1 cellular context compared by ENCODE assay signal in the genomic region with DNA sequence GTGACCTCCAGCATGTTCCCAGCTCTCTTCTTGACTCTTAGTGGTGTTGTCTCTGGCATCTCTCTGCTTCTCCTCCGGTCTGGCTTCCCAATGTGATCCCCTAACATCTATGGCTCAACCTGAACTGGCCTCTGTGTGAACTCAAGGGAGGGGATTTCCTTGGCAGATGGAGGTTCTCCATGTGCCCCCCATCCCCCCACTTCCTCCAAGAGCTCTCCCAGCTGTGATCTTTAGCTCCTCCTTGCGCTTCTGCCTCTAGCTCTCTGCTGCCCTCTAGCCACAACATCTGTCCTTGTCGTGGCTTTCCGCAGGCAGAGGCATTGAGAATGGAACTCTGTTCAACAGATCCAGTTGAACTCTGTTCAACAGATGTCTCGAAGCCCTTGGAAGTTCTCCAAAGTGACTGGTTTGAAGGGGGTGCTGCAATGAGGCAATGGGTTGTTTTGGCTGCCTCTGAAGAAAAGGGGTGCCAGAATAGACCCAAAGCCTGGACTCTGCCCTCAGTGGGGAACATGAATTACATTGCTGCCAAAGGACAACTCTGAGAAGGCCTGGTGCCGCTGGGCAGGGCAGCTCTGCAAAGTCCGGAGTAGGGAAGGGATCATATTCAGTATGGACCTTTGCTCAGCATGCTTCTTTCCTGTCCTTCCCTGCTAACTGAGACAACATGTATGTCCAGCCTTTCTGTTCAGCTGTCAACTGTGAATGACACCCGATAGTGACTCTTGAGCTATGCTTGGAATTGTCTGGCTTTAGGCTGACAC.
TF ChIP-seq lines count a peak whose summit lies in the region.

No MANE protein-coding gene starts in this region.

TF ChIP-seq in HepG2, 621 proteins besides CTCF, POLR2A, EP300 and RAD21 (continued from another document and continues in another):
- TF ChIP-seq, protein P1, sequence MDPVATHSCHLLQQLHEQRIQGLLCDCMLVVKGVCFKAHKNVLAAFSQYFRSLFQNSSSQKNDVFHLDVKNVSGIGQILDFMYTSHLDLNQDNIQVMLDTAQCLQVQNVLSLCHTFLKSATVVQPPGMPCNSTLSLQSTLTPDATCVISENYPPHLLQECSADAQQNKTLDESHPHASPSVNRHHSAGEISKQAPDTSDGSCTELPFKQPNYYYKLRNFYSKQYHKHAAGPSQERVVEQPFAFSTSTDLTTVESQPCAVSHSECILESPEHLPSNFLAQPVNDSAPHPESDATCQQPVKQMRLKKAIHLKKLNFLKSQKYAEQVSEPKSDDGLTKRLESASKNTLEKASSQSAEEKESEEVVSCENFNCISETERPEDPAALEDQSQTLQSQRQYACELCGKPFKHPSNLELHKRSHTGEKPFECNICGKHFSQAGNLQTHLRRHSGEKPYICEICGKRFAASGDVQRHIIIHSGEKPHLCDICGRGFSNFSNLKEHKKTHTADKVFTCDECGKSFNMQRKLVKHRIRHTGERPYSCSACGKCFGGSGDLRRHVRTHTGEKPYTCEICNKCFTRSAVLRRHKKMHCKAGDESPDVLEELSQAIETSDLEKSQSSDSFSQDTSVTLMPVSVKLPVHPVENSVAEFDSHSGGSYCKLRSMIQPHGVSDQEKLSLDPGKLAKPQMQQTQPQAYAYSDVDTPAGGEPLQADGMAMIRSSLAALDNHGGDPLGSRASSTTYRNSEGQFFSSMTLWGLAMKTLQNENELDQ (CRISPR knock-in tag; IDR thresholded peaks at IDR 0.05; ENCODE audit: borderline replicate concordance) = no peak
- no peak for TF ChIP-seq AGO1 (IDR thresholded peaks at IDR 0.05; ENCODE audit: low read depth, low read length, poor library complexity, severe bottlenecking)
- TF ChIP-seq ONECUT2 (CRISPR knock-in tag; IDR thresholded peaks at IDR 0.05) = peak; percentile 36; the same call in 1 of the 2 replicates
- TF ChIP-seq, protein P2, sequence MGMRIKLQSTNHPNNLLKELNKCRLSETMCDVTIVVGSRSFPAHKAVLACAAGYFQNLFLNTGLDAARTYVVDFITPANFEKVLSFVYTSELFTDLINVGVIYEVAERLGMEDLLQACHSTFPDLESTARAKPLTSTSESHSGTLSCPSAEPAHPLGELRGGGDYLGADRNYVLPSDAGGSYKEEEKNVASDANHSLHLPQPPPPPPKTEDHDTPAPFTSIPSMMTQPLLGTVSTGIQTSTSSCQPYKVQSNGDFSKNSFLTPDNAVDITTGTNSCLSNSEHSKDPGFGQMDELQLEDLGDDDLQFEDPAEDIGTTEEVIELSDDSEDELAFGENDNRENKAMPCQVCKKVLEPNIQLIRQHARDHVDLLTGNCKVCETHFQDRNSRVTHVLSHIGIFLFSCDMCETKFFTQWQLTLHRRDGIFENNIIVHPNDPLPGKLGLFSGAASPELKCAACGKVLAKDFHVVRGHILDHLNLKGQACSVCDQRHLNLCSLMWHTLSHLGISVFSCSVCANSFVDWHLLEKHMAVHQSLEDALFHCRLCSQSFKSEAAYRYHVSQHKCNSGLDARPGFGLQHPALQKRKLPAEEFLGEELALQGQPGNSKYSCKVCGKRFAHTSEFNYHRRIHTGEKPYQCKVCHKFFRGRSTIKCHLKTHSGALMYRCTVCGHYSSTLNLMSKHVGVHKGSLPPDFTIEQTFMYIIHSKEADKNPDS (CRISPR knock-in tag; IDR thresholded peaks at IDR 0.05) = no peak
- no peak for TF ChIP-seq ZNF709 (CRISPR knock-in tag; IDR thresholded peaks at IDR 0.05)
- TF ChIP-seq NFRKB (IDR thresholded peaks at IDR 0.05) = no peak
- no peak for TF ChIP-seq ZNF251 (CRISPR knock-in tag; IDR thresholded peaks at IDR 0.05)
- TF ChIP-seq ZNF839 (CRISPR knock-in tag; IDR thresholded peaks at IDR 0.05; ENCODE audit: borderline replicate concordance) = no peak
- TF ChIP-seq PPARG (CRISPR knock-in tag; conservative IDR thresholded peaks at IDR 0.05) = no peak; the same call in 1 of the 2 replicates
- 0 out of 2 replicates have a peak, but pooled peaks have one; percentile 36 for TF ChIP-seq MXD4 (CRISPR knock-in tag; IDR thresholded peaks at IDR 0.05)
- peak; percentile 11; the same call in 1 of the 2 replicates for TF ChIP-seq ZNF652 (CRISPR knock-in tag; IDR thresholded peaks at IDR 0.05; ENCODE audit: borderline replicate concordance, low read depth)
- TF ChIP-seq, protein P3, sequence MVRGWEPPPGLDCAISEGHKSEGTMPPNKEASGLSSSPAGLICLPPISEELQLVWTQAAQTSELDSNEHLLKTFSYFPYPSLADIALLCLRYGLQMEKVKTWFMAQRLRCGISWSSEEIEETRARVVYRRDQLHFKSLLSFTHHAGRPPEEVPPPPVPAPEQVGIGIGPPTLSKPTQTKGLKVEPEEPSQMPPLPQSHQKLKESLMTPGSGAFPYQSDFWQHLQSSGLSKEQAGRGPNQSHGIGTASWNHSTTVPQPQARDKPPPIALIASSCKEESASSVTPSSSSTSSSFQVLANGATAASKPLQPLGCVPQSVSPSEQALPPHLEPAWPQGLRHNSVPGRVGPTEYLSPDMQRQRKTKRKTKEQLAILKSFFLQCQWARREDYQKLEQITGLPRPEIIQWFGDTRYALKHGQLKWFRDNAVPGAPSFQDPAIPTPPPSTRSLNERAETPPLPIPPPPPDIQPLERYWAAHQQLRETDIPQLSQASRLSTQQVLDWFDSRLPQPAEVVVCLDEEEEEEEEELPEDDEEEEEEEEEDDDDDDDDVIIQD (CRISPR knock-in tag; IDR thresholded peaks at IDR 0.05; ENCODE audit: low read depth) = peak; percentile 64; the same call in 1 of the 2 replicates
- TF ChIP-seq ADNP (CRISPR knock-in tag; IDR thresholded peaks at IDR 0.05) = no peak
- TF ChIP-seq NFATC3 (CRISPR knock-in tag; IDR thresholded peaks at IDR 0.05) = no peak
- TF ChIP-seq, protein P4, sequence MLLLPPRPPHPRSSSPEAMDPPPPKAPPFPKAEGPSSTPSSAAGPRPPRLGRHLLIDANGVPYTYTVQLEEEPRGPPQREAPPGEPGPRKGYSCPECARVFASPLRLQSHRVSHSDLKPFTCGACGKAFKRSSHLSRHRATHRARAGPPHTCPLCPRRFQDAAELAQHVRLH (CRISPR knock-in tag; IDR thresholded peaks at IDR 0.05; ENCODE audit: borderline replicate concordance, low read depth) = 0 out of 2 replicates have a peak, but pooled peaks have one; percentile 43
- TF ChIP-seq, protein P5, sequence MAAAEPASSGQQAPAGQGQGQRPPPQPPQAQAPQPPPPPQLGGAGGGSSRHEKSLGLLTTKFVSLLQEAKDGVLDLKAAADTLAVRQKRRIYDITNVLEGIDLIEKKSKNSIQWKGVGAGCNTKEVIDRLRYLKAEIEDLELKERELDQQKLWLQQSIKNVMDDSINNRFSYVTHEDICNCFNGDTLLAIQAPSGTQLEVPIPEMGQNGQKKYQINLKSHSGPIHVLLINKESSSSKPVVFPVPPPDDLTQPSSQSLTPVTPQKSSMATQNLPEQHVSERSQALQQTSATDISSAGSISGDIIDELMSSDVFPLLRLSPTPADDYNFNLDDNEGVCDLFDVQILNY (CRISPR knock-in tag; conservative IDR thresholded peaks at IDR 0.05) = no peak
- TF ChIP-seq, protein P6, sequence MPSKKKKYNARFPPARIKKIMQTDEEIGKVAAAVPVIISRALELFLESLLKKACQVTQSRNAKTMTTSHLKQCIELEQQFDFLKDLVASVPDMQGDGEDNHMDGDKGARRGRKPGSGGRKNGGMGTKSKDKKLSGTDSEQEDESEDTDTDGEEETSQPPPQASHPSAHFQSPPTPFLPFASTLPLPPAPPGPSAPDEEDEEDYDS (CRISPR knock-in tag; IDR thresholded peaks at IDR 0.05) = no peak; the same call in 1 of the 2 replicates
- no peak for TF ChIP-seq RBFOX2 (IDR thresholded peaks at IDR 0.05; ENCODE audit: low read depth, low read length)
- TF ChIP-seq U2AF2 (IDR thresholded peaks at IDR 0.05; ENCODE audit: low read depth, low read length) = no peak
- no peak for TF ChIP-seq FOXM1 (CRISPR knock-in tag; IDR thresholded peaks at IDR 0.05)
- no peak for TF ChIP-seq ZIK1 (CRISPR knock-in tag; IDR thresholded peaks at IDR 0.05; ENCODE audit: borderline replicate concordance, low read depth)
- TF ChIP-seq, protein P7, sequence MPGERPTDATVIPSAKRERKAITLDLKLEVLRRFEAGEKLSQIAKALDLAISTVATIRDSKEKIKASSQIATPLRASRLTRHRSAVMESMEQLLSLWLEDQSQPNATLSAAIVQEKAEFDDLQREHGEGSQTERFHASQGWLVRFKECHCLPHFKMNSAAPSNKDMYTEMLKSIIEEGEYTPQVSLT (CRISPR knock-in tag; IDR thresholded peaks at IDR 0.05; ENCODE audit: borderline replicate concordance, low read depth) = no peak
- no peak for TF ChIP-seq SOX13 (IDR thresholded peaks at IDR 0.05)
- TF ChIP-seq SOX13 (CRISPR knock-in tag; conservative IDR thresholded peaks at IDR 0.05 in 1 of 2, IDR thresholded peaks at IDR 0.05 in 1 of 2) = peak in 1 of 2 experiments; percentile 46; a peak in 1 of 4 replicates
- no peak for TF ChIP-seq ZNF367 (CRISPR knock-in tag; IDR thresholded peaks at IDR 0.05; ENCODE audit: borderline replicate concordance)
- no peak for TF ChIP-seq CBFB (CRISPR knock-in tag; IDR thresholded peaks at IDR 0.05)
- no peak for TF ChIP-seq GABPA (IDR thresholded peaks at IDR 0.05; ENCODE audit: low read depth, low read length)
- 0 out of 2 replicates have a peak, but pooled peaks have one; percentile 21 for TF ChIP-seq GABPA (CRISPR knock-in tag; IDR thresholded peaks at IDR 0.05; ENCODE audit: low read depth)
- TF ChIP-seq, protein P8, sequence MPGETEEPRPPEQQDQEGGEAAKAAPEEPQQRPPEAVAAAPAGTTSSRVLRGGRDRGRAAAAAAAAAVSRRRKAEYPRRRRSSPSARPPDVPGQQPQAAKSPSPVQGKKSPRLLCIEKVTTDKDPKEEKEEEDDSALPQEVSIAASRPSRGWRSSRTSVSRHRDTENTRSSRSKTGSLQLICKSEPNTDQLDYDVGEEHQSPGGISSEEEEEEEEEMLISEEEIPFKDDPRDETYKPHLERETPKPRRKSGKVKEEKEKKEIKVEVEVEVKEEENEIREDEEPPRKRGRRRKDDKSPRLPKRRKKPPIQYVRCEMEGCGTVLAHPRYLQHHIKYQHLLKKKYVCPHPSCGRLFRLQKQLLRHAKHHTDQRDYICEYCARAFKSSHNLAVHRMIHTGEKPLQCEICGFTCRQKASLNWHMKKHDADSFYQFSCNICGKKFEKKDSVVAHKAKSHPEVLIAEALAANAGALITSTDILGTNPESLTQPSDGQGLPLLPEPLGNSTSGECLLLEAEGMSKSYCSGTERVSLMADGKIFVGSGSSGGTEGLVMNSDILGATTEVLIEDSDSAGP (CRISPR knock-in tag; IDR thresholded peaks at IDR 0.05; ENCODE audit: borderline replicate concordance) = peak; percentile 35; the same call in 1 of the 2 replicates
- no peak for TF ChIP-seq ZNF234 (CRISPR knock-in tag; conservative IDR thresholded peaks at IDR 0.05)
- TF ChIP-seq, protein P9, sequence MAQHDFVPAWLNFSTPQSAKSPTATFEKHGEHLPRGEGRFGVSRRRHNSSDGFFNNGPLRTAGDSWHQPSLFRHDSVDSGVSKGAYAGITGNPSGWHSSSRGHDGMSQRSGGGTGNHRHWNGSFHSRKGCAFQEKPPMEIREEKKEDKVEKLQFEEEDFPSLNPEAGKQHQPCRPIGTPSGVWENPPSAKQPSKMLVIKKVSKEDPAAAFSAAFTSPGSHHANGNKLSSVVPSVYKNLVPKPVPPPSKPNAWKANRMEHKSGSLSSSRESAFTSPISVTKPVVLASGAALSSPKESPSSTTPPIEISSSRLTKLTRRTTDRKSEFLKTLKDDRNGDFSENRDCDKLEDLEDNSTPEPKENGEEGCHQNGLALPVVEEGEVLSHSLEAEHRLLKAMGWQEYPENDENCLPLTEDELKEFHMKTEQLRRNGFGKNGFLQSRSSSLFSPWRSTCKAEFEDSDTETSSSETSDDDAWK (CRISPR knock-in tag; IDR thresholded peaks at IDR 0.05) = no peak
- TF ChIP-seq FOSL2 (CRISPR knock-in tag; IDR thresholded peaks at IDR 0.05) = peak; percentile 61
- peak; percentile 44; the same call in 1 of the 2 replicates for TF ChIP-seq THAP11 (CRISPR knock-in tag; IDR thresholded peaks at IDR 0.05)
- TF ChIP-seq ZNF747 (CRISPR knock-in tag; IDR thresholded peaks at IDR 0.05; ENCODE audit: borderline replicate concordance) = no peak
- TF ChIP-seq NCOR1 (IDR thresholded peaks at IDR 0.05; ENCODE audit: borderline replicate concordance, low read length) = no peak
- no peak for TF ChIP-seq RAD51 (IDR thresholded peaks at IDR 0.05; ENCODE audit: borderline replicate concordance)
- no peak for TF ChIP-seq MAFK (conservative IDR thresholded peaks at IDR 0.05 in 1 of 2, IDR thresholded peaks at IDR 0.05 in 1 of 2; ENCODE audit: low read length in 2 of 2)
- no peak for TF ChIP-seq GZF1 (CRISPR knock-in tag; IDR thresholded peaks at IDR 0.05)
- no peak for TF ChIP-seq TSC22D2 (CRISPR knock-in tag; IDR thresholded peaks at IDR 0.05; ENCODE audit: borderline replicate concordance)
- TF ChIP-seq AGO2 (optimal IDR thresholded peaks at IDR 0.05; ENCODE audit: low read depth, low read length) = no peak
- TF ChIP-seq PRPF4 (IDR thresholded peaks at IDR 0.05; ENCODE audit: low read depth, low read length, poor library complexity, severe bottlenecking) = peak; percentile 47
- TF ChIP-seq, protein P10, sequence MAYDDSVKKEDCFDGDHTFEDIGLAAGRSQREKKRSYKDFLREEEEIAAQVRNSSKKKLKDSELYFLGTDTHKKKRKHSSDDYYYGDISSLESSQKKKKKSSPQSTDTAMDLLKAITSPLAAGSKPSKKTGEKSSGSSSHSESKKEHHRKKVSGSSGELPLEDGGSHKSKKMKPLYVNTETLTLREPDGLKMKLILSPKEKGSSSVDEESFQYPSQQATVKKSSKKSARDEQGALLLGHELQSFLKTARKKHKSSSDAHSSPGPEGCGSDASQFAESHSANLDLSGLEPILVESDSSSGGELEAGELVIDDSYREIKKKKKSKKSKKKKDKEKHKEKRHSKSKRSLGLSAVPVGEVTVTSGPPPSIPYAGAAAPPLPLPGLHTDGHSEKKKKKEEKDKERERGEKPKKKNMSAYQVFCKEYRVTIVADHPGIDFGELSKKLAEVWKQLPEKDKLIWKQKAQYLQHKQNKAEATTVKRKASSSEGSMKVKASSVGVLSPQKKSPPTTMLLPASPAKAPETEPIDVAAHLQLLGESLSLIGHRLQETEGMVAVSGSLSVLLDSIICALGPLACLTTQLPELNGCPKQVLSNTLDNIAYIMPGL (CRISPR knock-in tag; IDR thresholded peaks at IDR 0.05; ENCODE audit: borderline replicate concordance in 1 of 2, low read depth in 1 of 2) = peak; percentile 85 to 95
- TF ChIP-seq HNRNPUL1 (IDR thresholded peaks at IDR 0.05; ENCODE audit: low read depth, low read length) = no peak
- TF ChIP-seq ZNF546 (CRISPR knock-in tag; conservative IDR thresholded peaks at IDR 0.05) = 0 out of 2 replicates have a peak, but pooled peaks have one; percentile 52
- peak; percentile 86 for TF ChIP-seq GATAD2A (CRISPR knock-in tag; IDR thresholded peaks at IDR 0.05)
- no peak for TF ChIP-seq SIX4 (CRISPR knock-in tag; IDR thresholded peaks at IDR 0.05)
- TF ChIP-seq, protein P11, sequence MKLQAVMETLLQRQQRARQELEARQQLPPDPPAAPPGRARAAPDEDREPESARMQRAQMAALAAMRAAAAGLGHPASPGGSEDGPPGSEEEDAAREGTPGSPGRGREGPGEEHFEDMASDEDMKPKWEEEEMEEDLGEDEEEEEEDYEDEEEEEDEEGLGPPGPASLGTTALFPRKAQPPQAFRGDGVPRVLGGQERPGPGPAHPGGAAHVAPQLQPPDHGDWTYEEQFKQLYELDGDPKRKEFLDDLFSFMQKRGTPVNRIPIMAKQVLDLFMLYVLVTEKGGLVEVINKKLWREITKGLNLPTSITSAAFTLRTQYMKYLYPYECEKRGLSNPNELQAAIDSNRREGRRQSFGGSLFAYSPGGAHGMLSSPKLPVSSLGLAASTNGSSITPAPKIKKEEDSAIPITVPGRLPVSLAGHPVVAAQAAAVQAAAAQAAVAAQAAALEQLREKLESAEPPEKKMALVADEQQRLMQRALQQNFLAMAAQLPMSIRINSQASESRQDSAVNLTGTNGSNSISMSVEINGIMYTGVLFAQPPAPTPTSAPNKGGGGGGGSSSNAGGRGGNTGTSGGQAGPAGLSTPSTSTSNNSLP (IDR thresholded peaks at IDR 0.05; ENCODE audit: low read depth, low read length) = no peak
- TF ChIP-seq SIX1 (CRISPR knock-in tag; IDR thresholded peaks at IDR 0.05; ENCODE audit: borderline replicate concordance) = 0 out of 2 replicates have a peak, but pooled peaks have one; percentile 27
